In genomic region chr10:64699244-64699643, GRCh38 we compare ENCODE assay signal across 23 cellular contexts.
"Had no signal": no experiment of that assay in that cellular context is flagged by ENCODE, and none has a peak within 500 bp of the region (broad histone marks: within the 10 kb centered on the region; RNA-seq: fewer than 3 reads in every experiment).

No MANE protein-coding gene starts in this region.

- FAIRE-seq: HTR-8/SVneo had no signal

- H3K9ac ChIP-seq: SK-N-SH had no signal

- ATAC-seq: Panc1, PC-3 had no signal

- H3K4me2 ChIP-seq: SK-N-SH had no signal

- DNase-seq: Kasumi-1, KG1, MM.1S, NCI-H1092 treated with DMSO at 0.1 percent for 48 hours, NCI-H1436, NCI-H187, NCI-H2029, NCI-H2081 treated with DMSO at 0.1 percent for 48 hours, NCI-H2171, NCI-H226, NCI-H446, NCI-H510A, NCI-H524 treated with DMSO at 0.1 percent for 48 hours, NCI-H69, NCI-H774, PC-3, SHP77, SK-N-SH, SW 1271 had no signal

- H3K9me3 ChIP-seq: SK-N-SH had no signal

- H3K27ac ChIP-seq: HL-60, RWPE1 had no signal
